ENCODE assay signal across 1 cellular context in the genomic region with DNA sequence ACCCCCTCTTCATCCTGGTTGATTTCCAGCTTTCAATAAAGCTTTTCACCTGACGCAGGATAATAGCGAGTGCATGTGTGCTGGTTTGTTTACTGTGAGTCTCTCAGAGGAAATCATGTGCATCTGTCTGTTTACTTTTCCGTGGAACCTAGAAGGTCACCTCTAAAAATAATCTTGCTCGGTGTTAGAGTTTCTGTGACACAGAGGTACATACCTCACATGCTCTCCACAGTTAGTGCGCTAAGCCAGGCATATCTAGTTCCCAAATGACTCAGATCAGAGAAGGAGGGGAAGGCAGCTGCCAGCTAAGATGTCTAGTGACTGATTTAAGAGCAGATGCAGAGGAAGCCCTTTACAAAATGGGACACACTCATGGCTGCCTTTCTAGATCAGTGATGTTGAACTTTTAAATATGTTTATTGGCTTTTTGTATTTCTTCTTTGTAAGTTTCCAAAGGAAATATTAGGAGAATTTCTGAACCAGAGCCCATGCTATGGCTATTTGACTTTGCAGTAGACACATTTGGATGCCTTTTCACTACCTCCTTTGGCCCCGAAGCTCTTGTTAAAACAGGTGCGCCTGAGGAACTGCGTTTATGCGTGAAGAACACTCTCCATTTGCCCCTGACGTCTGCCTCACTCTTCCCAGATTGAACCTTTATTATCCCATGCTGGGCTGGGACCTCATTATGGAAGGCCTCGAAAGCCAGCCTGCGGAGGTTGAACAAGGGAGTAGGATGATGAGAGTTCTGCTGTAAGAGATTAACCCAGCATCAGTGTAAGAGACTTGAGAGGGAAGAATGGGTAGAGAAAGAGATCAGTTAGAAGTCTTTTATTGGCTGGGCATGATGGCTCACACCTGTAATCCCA.
TF ChIP-seq lines count a peak whose summit lies in the region.

No MANE protein-coding gene starts in this region.

TF ChIP-seq in HepG2, 621 proteins besides CTCF, POLR2A, EP300 and RAD21 (continued from another document and continues in another):
- TF ChIP-seq, protein P1, sequence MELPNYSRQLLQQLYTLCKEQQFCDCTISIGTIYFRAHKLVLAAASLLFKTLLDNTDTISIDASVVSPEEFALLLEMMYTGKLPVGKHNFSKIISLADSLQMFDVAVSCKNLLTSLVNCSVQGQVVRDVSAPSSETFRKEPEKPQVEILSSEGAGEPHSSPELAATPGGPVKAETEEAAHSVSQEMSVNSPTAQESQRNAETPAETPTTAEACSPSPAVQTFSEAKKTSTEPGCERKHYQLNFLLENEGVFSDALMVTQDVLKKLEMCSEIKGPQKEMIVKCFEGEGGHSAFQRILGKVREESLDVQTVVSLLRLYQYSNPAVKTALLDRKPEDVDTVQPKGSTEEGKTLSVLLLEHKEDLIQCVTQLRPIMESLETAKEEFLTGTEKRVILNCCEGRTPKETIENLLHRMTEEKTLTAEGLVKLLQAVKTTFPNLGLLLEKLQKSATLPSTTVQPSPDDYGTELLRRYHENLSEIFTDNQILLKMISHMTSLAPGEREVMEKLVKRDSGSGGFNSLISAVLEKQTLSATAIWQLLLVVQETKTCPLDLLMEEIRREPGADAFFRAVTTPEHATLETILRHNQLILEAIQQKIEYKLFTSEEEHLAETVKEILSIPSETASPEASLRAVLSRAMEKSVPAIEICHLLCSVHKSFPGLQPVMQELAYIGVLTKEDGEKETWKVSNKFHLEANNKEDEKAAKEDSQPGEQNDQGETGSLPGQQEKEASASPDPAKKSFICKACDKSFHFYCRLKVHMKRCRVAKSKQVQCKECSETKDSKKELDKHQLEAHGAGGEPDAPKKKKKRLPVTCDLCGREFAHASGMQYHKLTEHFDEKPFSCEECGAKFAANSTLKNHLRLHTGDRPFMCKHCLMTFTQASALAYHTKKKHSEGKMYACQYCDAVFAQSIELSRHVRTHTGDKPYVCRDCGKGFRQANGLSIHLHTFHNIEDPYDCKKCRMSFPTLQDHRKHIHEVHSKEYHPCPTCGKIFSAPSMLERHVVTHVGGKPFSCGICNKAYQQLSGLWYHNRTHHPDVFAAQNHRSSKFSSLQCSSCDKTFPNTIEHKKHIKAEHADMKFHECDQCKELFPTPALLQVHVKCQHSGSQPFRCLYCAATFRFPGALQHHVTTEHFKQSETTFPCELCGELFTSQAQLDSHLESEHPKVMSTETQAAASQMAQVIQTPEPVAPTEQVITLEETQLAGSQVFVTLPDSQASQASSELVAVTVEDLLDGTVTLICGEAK (IDR thresholded peaks at IDR 0.05) = peak; percentile 34; the same call in 1 of the 2 replicates
- TF ChIP-seq, protein P1 (CRISPR knock-in tag; IDR thresholded peaks at IDR 0.05) = peak; percentile 63; the same call in 1 of the 2 replicates
- TF ChIP-seq, protein P2, sequence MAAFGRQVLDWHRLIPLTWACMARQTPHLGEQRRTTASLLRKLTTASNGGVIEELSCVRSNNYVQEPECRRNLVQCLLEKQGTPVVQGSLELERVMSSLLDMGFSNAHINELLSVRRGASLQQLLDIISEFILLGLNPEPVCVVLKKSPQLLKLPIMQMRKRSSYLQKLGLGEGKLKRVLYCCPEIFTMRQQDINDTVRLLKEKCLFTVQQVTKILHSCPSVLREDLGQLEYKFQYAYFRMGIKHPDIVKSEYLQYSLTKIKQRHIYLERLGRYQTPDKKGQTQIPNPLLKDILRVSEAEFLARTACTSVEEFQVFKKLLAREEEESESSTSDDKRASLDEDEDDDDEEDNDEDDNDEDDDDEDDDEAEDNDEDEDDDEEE (CRISPR knock-in tag; IDR thresholded peaks at IDR 0.05) = no peak
- TF ChIP-seq MED1 (CRISPR knock-in tag; IDR thresholded peaks at IDR 0.05) = peak; percentile 76
- no peak for TF ChIP-seq ZNF564 (CRISPR knock-in tag; IDR thresholded peaks at IDR 0.05)
- TF ChIP-seq, protein P3, sequence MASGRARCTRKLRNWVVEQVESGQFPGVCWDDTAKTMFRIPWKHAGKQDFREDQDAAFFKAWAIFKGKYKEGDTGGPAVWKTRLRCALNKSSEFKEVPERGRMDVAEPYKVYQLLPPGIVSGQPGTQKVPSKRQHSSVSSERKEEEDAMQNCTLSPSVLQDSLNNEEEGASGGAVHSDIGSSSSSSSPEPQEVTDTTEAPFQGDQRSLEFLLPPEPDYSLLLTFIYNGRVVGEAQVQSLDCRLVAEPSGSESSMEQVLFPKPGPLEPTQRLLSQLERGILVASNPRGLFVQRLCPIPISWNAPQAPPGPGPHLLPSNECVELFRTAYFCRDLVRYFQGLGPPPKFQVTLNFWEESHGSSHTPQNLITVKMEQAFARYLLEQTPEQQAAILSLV (CRISPR knock-in tag; IDR thresholded peaks at IDR 0.05; ENCODE audit: borderline replicate concordance) = no peak
- no peak for TF ChIP-seq ZNF331 (CRISPR knock-in tag; IDR thresholded peaks at IDR 0.05)
- TF ChIP-seq ZNF83 (CRISPR knock-in tag; IDR thresholded peaks at IDR 0.05; ENCODE audit: borderline replicate concordance) = no peak
- no peak for TF ChIP-seq WIZ (CRISPR knock-in tag; IDR thresholded peaks at IDR 0.05)
- TF ChIP-seq, protein P4, sequence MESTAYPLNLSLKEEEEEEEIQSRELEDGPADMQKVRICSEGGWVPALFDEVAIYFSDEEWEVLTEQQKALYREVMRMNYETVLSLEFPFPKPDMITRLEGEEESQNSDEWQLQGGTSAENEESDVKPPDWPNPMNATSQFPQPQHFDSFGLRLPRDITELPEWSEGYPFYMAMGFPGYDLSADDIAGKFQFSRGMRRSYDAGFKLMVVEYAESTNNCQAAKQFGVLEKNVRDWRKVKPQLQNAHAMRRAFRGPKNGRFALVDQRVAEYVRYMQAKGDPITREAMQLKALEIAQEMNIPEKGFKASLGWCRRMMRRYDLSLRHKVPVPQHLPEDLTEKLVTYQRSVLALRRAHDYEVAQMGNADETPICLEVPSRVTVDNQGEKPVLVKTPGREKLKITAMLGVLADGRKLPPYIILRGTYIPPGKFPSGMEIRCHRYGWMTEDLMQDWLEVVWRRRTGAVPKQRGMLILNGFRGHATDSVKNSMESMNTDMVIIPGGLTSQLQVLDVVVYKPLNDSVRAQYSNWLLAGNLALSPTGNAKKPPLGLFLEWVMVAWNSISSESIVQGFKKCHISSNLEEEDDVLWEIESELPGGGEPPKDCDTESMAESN (CRISPR knock-in tag; conservative IDR thresholded peaks at IDR 0.05) = no peak
- TF ChIP-seq ZNF136 (CRISPR knock-in tag; IDR thresholded peaks at IDR 0.05; ENCODE audit: low read depth) = no peak
- TF ChIP-seq KDM3A (CRISPR knock-in tag; IDR thresholded peaks at IDR 0.05; ENCODE audit: low read depth) = no peak
- no peak for TF ChIP-seq ZFP62 (CRISPR knock-in tag; IDR thresholded peaks at IDR 0.05)
- no peak for TF ChIP-seq ZFY (CRISPR knock-in tag; IDR thresholded peaks at IDR 0.05)
- TF ChIP-seq ZNF382 (CRISPR knock-in tag; IDR thresholded peaks at IDR 0.05; ENCODE audit: borderline replicate concordance) = no peak
- TF ChIP-seq SIN3A (IDR thresholded peaks at IDR 0.05; ENCODE audit: borderline replicate concordance, low read depth, low read length) = no peak
- TF ChIP-seq ZNF225 (CRISPR knock-in tag; IDR thresholded peaks at IDR 0.05) = no peak
- TF ChIP-seq SMAD3 (CRISPR knock-in tag; IDR thresholded peaks at IDR 0.05) = peak; percentile 17; the same call in 1 of the 2 replicates
- TF ChIP-seq ELF4 (CRISPR knock-in tag; IDR thresholded peaks at IDR 0.05; ENCODE audit: borderline replicate concordance) = no peak
- peak; percentile 56 for TF ChIP-seq SAP130 (CRISPR knock-in tag; IDR thresholded peaks at IDR 0.05; ENCODE audit: low read depth)
- TF ChIP-seq ZNF232 (CRISPR knock-in tag; IDR thresholded peaks at IDR 0.05; ENCODE audit: borderline replicate concordance) = no peak
- TF ChIP-seq, protein P5, sequence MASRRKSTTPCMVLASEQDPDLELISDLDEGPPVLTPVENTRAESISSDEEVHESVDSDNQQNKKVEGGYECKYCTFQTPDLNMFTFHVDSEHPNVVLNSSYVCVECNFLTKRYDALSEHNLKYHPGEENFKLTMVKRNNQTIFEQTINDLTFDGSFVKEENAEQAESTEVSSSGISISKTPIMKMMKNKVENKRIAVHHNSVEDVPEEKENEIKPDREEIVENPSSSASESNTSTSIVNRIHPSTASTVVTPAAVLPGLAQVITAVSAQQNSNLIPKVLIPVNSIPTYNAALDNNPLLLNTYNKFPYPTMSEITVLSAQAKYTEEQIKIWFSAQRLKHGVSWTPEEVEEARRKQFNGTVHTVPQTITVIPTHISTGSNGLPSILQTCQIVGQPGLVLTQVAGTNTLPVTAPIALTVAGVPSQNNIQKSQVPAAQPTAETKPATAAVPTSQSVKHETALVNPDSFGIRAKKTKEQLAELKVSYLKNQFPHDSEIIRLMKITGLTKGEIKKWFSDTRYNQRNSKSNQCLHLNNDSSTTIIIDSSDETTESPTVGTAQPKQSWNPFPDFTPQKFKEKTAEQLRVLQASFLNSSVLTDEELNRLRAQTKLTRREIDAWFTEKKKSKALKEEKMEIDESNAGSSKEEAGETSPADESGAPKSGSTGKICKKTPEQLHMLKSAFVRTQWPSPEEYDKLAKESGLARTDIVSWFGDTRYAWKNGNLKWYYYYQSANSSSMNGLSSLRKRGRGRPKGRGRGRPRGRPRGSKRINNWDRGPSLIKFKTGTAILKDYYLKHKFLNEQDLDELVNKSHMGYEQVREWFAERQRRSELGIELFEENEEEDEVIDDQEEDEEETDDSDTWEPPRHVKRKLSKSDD (CRISPR knock-in tag; IDR thresholded peaks at IDR 0.05; ENCODE audit: low read depth) = no peak
- TF ChIP-seq, protein P6, sequence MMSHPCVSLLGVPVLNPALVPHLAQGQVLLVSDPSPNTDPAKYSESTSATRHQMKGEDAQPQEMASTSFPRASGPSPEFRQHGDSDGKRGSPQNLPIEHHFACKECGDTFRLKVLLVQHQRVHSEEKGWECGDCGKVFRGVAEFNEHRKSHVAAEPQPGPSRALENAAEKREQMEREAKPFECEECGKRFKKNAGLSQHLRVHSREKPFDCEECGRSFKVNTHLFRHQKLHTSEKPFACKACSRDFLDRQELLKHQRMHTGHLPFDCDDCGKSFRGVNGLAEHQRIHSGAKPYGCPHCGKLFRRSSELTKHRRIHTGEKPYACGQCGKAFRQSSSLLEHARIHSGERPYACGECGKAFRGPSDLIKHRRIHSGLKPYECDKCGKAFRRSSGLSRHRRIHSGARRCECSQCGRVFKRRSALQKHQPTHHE (CRISPR knock-in tag; IDR thresholded peaks at IDR 0.05; ENCODE audit: borderline replicate concordance) = no peak
- no peak for TF ChIP-seq MLLT10 (CRISPR knock-in tag; IDR thresholded peaks at IDR 0.05)
- TF ChIP-seq, protein P7, sequence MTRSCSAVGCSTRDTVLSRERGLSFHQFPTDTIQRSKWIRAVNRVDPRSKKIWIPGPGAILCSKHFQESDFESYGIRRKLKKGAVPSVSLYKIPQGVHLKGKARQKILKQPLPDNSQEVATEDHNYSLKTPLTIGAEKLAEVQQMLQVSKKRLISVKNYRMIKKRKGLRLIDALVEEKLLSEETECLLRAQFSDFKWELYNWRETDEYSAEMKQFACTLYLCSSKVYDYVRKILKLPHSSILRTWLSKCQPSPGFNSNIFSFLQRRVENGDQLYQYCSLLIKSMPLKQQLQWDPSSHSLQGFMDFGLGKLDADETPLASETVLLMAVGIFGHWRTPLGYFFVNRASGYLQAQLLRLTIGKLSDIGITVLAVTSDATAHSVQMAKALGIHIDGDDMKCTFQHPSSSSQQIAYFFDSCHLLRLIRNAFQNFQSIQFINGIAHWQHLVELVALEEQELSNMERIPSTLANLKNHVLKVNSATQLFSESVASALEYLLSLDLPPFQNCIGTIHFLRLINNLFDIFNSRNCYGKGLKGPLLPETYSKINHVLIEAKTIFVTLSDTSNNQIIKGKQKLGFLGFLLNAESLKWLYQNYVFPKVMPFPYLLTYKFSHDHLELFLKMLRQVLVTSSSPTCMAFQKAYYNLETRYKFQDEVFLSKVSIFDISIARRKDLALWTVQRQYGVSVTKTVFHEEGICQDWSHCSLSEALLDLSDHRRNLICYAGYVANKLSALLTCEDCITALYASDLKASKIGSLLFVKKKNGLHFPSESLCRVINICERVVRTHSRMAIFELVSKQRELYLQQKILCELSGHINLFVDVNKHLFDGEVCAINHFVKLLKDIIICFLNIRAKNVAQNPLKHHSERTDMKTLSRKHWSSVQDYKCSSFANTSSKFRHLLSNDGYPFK (CRISPR knock-in tag; IDR thresholded peaks at IDR 0.05; ENCODE audit: borderline replicate concordance) = no peak
- peak; percentile 34; the same call in 1 of the 2 replicates for TF ChIP-seq MAFF (IDR thresholded peaks at IDR 0.05; ENCODE audit: low read depth, low read length)
- no peak for TF ChIP-seq JUNB (CRISPR knock-in tag; IDR thresholded peaks at IDR 0.05; ENCODE audit: borderline replicate concordance)
- no peak for TF ChIP-seq NFATC3 (CRISPR knock-in tag; IDR thresholded peaks at IDR 0.05)
- TF ChIP-seq, protein P8, sequence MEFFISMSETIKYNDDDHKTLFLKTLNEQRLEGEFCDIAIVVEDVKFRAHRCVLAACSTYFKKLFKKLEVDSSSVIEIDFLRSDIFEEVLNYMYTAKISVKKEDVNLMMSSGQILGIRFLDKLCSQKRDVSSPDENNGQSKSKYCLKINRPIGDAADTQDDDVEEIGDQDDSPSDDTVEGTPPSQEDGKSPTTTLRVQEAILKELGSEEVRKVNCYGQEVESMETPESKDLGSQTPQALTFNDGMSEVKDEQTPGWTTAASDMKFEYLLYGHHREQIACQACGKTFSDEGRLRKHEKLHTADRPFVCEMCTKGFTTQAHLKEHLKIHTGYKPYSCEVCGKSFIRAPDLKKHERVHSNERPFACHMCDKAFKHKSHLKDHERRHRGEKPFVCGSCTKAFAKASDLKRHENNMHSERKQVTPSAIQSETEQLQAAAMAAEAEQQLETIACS (CRISPR knock-in tag; IDR thresholded peaks at IDR 0.05) = no peak
- no peak for TF ChIP-seq MED8 (CRISPR knock-in tag; IDR thresholded peaks at IDR 0.05; ENCODE audit: insufficient replicate concordance)
- TF ChIP-seq ZNF841 (CRISPR knock-in tag; IDR thresholded peaks at IDR 0.05; ENCODE audit: borderline replicate concordance) = no peak
- no peak for TF ChIP-seq NR2F1 (CRISPR knock-in tag; IDR thresholded peaks at IDR 0.05)
- TF ChIP-seq TAF1 (CRISPR knock-in tag; IDR thresholded peaks at IDR 0.05) = no peak
- no peak for TF ChIP-seq NR1H2 (CRISPR knock-in tag; IDR thresholded peaks at IDR 0.05; ENCODE audit: borderline replicate concordance, low read depth)
